Comparison of ENCODE assay signal across 8 cellular contexts in genomic region chr16:67936124-67936875, GRCh38. TPM values are rescaled to one million over a fixed set of nuclear protein-coding genes. Genes with fewer than 3 reads are reported as not detected.
A peak's percentile ranks its signal among the peaks of the same experiment; 100 is the strongest.
DNase-seq lines count a peak whose midpoint lies in the region; ATAC-seq and TF ChIP-seq lines count a peak whose summit lies in the region.

Gene PSMB10, minus strand, starts transcription at chr16:67936850. Its CDS starts 101 bp downstream, at chr16:67936749.

- no peaks in the 10 kb centered on the region for H3K9me3 ChIP-seq in breast epithelium

- peaks cover 42 to 47% of the 10 kb centered on the region in 2 donors for H3K4me1 Mint-ChIP-seq in immature natural killer cell

- H3K27ac Mint-ChIP-seq in immature natural killer cell, result peak within 1 kb of the TSS; percentile 91 to 99 (median 96)

- peak within 1 kb of the TSS; percentile 84 to 89 (median 86) for H3K4me3 ChIP-seq in breast epithelium
- H3K4me3 ChIP-seq in skin epidermis, result peak within 1 kb of the TSS; percentile 66 to 95 (median 67)

- no peaks in the 10 kb centered on the region for H3K36me3 ChIP-seq in breast epithelium

- ATAC-seq in HG03135 (IDR thresholded peaks at IDR 0.05; ENCODE audit: unreplicated experiment), result peak; percentile 0

- no peak for TF ChIP-seq CTCF in breast epithelium (IDR thresholded peaks at IDR 0.05)

- intact Hi-C loops in T-helper 1 cell treated with Interleukin-12 subunit alpha and Interleukin-12 subunit beta and Interleukin-4 antibody, amounts not matched to agents 30 ng/mL and 1 ng/mL, for 36 hours (cut with micrococcal nuclease), result loop anchor here (1.0 to 5.0 kb wide), 5 partner anchors 104 to 511 kb away; partner anchors contain the start of genes PRMT7, SLC7A6OS and SMPD3
- intact Hi-C loops in breast epithelium (cut with DNase I; ENCODE audit: low total_unique reads), result no loop called here

- H3K4me3 Mint-ChIP-seq in immature natural killer cell, result peak within 1 kb of the TSS; percentile 97 to 100 (median 99)

- H3K27ac ChIP-seq in breast epithelium (peak within 1 kb of the TSS; percentile 89 to 98), skin epidermis (peak within 1 kb of the TSS; percentile 68 to 99 (median 95))

- DNase-seq in NCI-H2171 treated with DMSO at 0.1 percent for 48 hours (lab: John Stamatoyannopoulos, UW) (peak; percentile 49), NCI-H2171 (lab: John Stamatoyannopoulos, UW) (no peak), breast epithelium (ENCODE audit: low spot score in 2 of 2) (no peak), immature natural killer cell (no peak), dedifferentiated amniotic fluid mesenchymal stem cell (ENCODE audit: extremely low spot score) (no peak)

- peaks cover 5 to 16% (median 16%) of the 10 kb centered on the region in 3 donors for H3K27me3 Mint-ChIP-seq in immature natural killer cell (ENCODE audit: low read depth in 3 of 3)

- no peaks in the 10 kb centered on the region for H3K9me3 Mint-ChIP-seq in immature natural killer cell

- H3K27me3 ChIP-seq in breast epithelium, result no peaks in the 10 kb centered on the region

- TF ChIP-seq POLR2A in breast epithelium (IDR thresholded peaks at IDR 0.05), result no peak

- peaks cover 0 to 15% (median 11%) of the 10 kb centered on the region in 3 donors for H3K36me3 Mint-ChIP-seq in immature natural killer cell

- H3K4me1 ChIP-seq in breast epithelium, result peaks cover 9 to 12% of the 10 kb centered on the region in 2 donors

RNA-seq across cellular contexts. Expression of gene PSMB10, which starts in this region (rescaled TPM):
- total RNA-seq in T-helper 1 cell treated with Interleukin-12 subunit alpha and Interleukin-12 subunit beta and Interleukin-4 antibody, amounts not matched to agents 30 ng/mL and 1 ng/mL, for 36 hours, result 357 and 364 TPM in 2 replicates
- total RNA-seq in breast epithelium, result 10 to 100 TPM; 32.1 to 46.2 (median 34.1) TPM
- 1,000 to 10,000 TPM in 2 of 3 donors, 100 to 1,000 TPM in 1; 893 to 1,468 (median 1,114) TPM for polyA plus RNA-seq in immature natural killer cell
